Comparison of ENCODE assay signal across 8 cellular contexts in the genomic region with DNA sequence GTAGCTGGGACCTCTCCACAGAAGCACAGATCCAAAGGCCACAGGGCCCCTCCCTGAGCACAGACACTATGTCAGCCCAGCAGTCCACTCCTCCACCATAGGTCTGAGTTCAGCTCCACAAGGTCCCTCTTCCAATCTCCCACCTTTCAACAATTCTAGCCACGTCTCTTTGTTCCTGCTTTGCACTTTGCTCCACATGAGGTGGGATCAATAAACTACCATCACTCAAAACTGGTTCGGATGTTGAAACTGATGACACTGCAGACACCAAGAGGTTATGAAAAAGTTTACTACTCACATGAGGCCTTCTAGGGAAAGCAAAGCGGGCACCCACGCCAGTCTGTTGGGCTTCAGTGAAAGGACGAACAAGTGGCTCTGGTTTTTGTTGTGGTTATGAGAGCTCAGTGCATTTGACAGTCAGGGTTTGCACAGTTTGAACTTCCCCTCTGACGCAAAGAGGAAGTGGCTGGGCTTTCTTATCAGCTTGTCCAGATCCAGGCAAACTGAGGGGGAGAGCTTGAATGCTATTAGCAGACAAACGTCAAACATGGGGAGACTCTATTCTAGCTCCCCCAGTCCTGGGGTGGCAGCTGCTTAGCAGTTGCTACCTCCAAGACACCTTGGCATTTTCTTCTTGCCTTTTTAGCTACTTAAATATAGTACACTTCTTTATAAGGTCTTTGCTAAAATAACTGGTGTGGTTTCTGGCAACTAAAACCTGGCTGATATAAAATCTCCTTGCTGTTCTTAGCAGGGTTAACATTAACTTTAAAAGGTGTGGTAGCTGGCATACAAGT. TPM values are rescaled to one million over a fixed set of nuclear protein-coding genes. Genes with fewer than 3 reads are reported as not detected.
DNase-seq lines count a peak whose midpoint lies in the region; ATAC-seq and TF ChIP-seq lines count a peak whose summit lies in the region.

No MANE protein-coding gene starts in this region.

- H3K27me3 ChIP-seq in OCI-LY1 (ENCODE audit: insufficient read depth, low read length) = no peaks in the 10 kb centered on the region
- H3K27me3 ChIP-seq in right cardiac atrium (ENCODE audit: control insufficient read depth, insufficient read depth) = no peaks in the 10 kb centered on the region

- no peaks in the 10 kb centered on the region for H3F3A ChIP-seq in OCI-LY1 (ENCODE audit: insufficient read depth, low read length)

- TF ChIP-seq CTCF in OCI-LY1 (IDR thresholded peaks at IDR 0.05; ENCODE audit: low read length) = no peak

- peaks cover 14% of the 10 kb centered on the region for H3K4me1 ChIP-seq in OCI-LY1 (ENCODE audit: insufficient read depth, low read length, severe bottlenecking)
- peaks cover 14% of the 10 kb centered on the region for H3K4me1 ChIP-seq in right cardiac atrium (ENCODE audit: control insufficient read depth, insufficient read depth, low read length)

- no peaks in the 10 kb centered on the region for H3K9me2 ChIP-seq in OCI-LY1 (ENCODE audit: low read depth, low read length)

- no peaks in the 10 kb centered on the region for H4K20me1 ChIP-seq in OCI-LY1 (ENCODE audit: insufficient read depth, low read length)

- peak; percentile 93 for ATAC-seq in HG02610 (IDR thresholded peaks at IDR 0.05; ENCODE audit: unreplicated experiment)
- peak; percentile 96 to 97 for ATAC-seq in right cardiac atrium

- H3K4me2 ChIP-seq in OCI-LY1 (ENCODE audit: low read length) = peak overlapping the region; percentile 19; the same call in 1 of the 2 replicates

- H3K79me2 ChIP-seq in OCI-LY1 (ENCODE audit: insufficient read depth, low read length) = no peaks in the 10 kb centered on the region

- no peak overlapping the region; the same call in 1 of the 2 replicates for H3K9ac ChIP-seq in OCI-LY1 (ENCODE audit: low read length)

- intact Hi-C loops in right cardiac atrium (cut with DNase I) = no loop called here

- H3K9me3 ChIP-seq in OCI-LY1 (ENCODE audit: low read length) (no peaks in the 10 kb centered on the region), right cardiac atrium (ENCODE audit: control insufficient read depth, low read length) (no peaks in the 10 kb centered on the region)

- no peak overlapping the region for H3K4me3 ChIP-seq in OCI-LY1 (ENCODE audit: low read depth, low read length, poor library complexity, severe bottlenecking)
- peak overlapping the region; percentile 39 for H3K4me3 ChIP-seq in right cardiac atrium (ENCODE audit: low read length)

- peak overlapping the region; percentile 18 for H3K27ac ChIP-seq in OCI-LY1 (ENCODE audit: low read depth, low read length, poor library complexity, severe bottlenecking)
- peak overlapping the region; percentile 100 for H3K27ac ChIP-seq in right cardiac atrium (ENCODE audit: low read length)

- no peak overlapping the region for H2AFZ ChIP-seq in OCI-LY1 (ENCODE audit: low read length)

- peak; percentile 98 for DNase-seq in GDM1 (lab: John Stamatoyannopoulos, UW)
- DNase-seq in activated effector memory CD4-positive, alpha-beta T cell treated with Interleukin-2 at 50 U/mL for 16 hours = peak; percentile 33
- peak; percentile 70 to 85 (median 80) for DNase-seq in right cardiac atrium
- DNase-seq in stimulated activated CD4-positive, alpha-beta T cell treated with anti-CD3 and anti-CD28 coated beads, Interleukin-15, amount 100 ng/mL, for 1 hour (ENCODE audit: low read depth in 1 of 2, low spot score in 1 of 2) = peak; percentile 9 to 13
- DNase-seq in NCI-H2171 (lab: John Stamatoyannopoulos, UW) = no peak
- DNase-seq in T1000 (lab: John Stamatoyannopoulos, UW) = no peak

- H3K36me3 ChIP-seq in OCI-LY1 (ENCODE audit: insufficient read depth, low read length) = peaks cover 16% of the 10 kb centered on the region

- 10% methylated on average over 7 of the region's 7 CpGs for WGBS in right cardiac atrium

RNA-seq across cellular contexts. Expression of a gene that starts 37.8 kb away (rescaled TPM):
- total RNA-seq in right cardiac atrium = 10 to 100 TPM; 14.2 to 15.6 (median 14.9) TPM
- polyA plus RNA-seq in right cardiac atrium = 5.7 TPM

Comparison
In these comparisons a context has a peak if more than half of its experiments do, and no peak if none do; other contexts are left out.
1. DNase-seq: peak in GDM1 (single experiment), activated effector memory CD4-positive, alpha-beta T cell treated with Interleukin-2 at 50 U/mL for 16 hours (single experiment), right cardiac atrium (3 of 3) and stimulated activated CD4-positive, alpha-beta T cell treated with anti-CD3 and anti-CD28 coated beads, Interleukin-15, amount 100 ng/mL, for 1 hour (2 of 2); none in NCI-H2171 (single experiment) and T1000 (single experiment).